ENCODE assay signal across 8 cellular contexts in the genomic region with DNA sequence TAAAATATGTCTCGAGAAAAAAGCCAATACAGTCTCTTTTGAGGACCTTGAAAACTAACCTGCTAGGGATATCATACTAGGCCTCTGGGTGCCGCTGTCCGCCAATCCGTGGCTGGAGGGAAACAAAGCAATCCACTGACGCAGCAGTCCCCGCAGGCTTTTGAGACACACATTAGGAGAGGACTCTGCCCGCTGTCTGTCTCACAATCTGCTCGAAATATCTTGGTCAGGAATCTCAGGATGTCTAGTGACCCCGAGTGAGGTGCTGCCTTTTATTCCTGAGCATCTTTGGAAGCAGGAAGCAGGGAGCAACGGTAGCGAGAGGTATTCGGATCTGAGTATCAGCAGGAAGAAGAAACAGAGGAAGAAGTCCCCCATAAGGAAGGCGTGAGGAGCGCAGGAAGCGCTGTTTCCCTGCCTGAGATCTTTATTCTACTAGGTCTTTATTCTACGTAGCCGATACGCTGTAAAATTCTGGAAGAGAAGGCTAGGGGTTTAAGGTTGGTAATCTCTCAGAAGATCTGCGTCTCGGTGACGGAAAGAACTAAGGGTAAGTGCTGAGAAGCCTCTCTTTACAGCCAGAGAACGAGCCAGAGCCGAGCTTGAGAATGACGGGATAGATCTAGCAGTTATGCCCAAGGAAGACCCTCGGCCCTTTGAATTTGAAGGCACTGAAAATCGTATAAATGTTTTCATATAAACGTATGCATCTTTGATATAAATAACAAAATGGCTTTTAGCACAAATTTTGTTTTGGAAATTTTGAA. TPM values are rescaled to one million over a fixed set of nuclear protein-coding genes. Genes with fewer than 3 reads are reported as not detected.
DNase-seq lines count a peak whose midpoint lies in the region; ATAC-seq and TF ChIP-seq lines count a peak whose summit lies in the region.

No MANE protein-coding gene starts in this region.

- H3K27me3 Mint-ChIP-seq in activated naive CD8-positive, alpha-beta T cell treated with anti-CD3 and anti-CD28 coated beads, Interleukin-2, amount 50 U/mL, for 24 hours = peaks cover 43% of the 10 kb centered on the region

- H4K20me1 ChIP-seq in SK-N-SH (ENCODE audit: insufficient read depth) = no peaks in the 10 kb centered on the region

- DNase-seq in Right ventricle myocardium inferior (ENCODE audit: missing footprints) (peak; percentile 80), cardiac septum (ENCODE audit: low spot score) (no peak), SK-N-SH (peak; percentile 74), right atrium auricular region (ENCODE audit: low spot score) (no peak), sciatic nerve (ENCODE audit: low spot score) (peak; percentile 75), SKM-1 (lab: John Stamatoyannopoulos, UW; ENCODE audit: unreplicated experiment) (no peak)
- DNase-seq in activated naive CD8-positive, alpha-beta T cell treated with anti-CD3 and anti-CD28 coated beads, Interleukin-2, amount 50 U/mL, for 24 hours = peak; percentile 61

- H3K4me1 Mint-ChIP-seq in activated naive CD8-positive, alpha-beta T cell treated with anti-CD3 and anti-CD28 coated beads, Interleukin-2, amount 50 U/mL, for 24 hours = peaks cover 14% of the 10 kb centered on the region

- no peaks in the 10 kb centered on the region for H3K9me2 ChIP-seq in SK-N-SH

- intact Hi-C loops in Right ventricle myocardium inferior (cut with DNase I) = loop anchor here (10.0 kb wide), 1 partner anchor 111 kb away; a partner anchor contains a TSS
- intact Hi-C loops in cardiac septum (cut with DNase I) = loop anchor here (10.0 kb wide), 1 partner anchor 199 kb away; no protein-coding TSS in a partner anchor
- intact Hi-C loops in sciatic nerve (cut with DNase I) = no loop called here

- peak overlapping the region; percentile 85 for H3K4me3 Mint-ChIP-seq in activated naive CD8-positive, alpha-beta T cell treated with anti-CD3 and anti-CD28 coated beads, Interleukin-2, amount 50 U/mL, for 24 hours

- H3K79me2 ChIP-seq in SK-N-SH (ENCODE audit: insufficient read depth) = no peaks in the 10 kb centered on the region

- TF ChIP-seq CTCF in SK-N-SH (IDR thresholded peaks at IDR 0.05) = peak; percentile 56
- TF ChIP-seq CTCF in right atrium auricular region (IDR thresholded peaks at IDR 0.05) = peak; percentile 26 to 71

- ATAC-seq in Right ventricle myocardium inferior (peak; percentile 89), HG03432 (IDR thresholded peaks at IDR 0.05; ENCODE audit: unreplicated experiment) (peak; percentile 89), sciatic nerve (peak; percentile 88)
- peak; percentile 87 for ATAC-seq in activated naive CD8-positive, alpha-beta T cell treated with anti-CD3 and anti-CD28 coated beads, Interleukin-2, amount 50 U/mL, for 24 hours

- POLR2A ChIA-PET in SK-N-SH (lab: Yijun Ruan, JAX) = no interaction called here

- TF ChIP-seq RAD21 in SK-N-SH (IDR thresholded peaks at IDR 0.05; ENCODE audit: low read length) = peak; percentile 65

- H3K9me3 Mint-ChIP-seq in activated naive CD8-positive, alpha-beta T cell treated with anti-CD3 and anti-CD28 coated beads, Interleukin-2, amount 50 U/mL, for 24 hours = peaks cover 58% of the 10 kb centered on the region

- H3K9ac ChIP-seq in SK-N-SH = peak overlapping the region; percentile 54

- H3K27me3 ChIP-seq in SK-N-SH (ENCODE audit: insufficient read depth) = no peaks in the 10 kb centered on the region
- no peaks in the 10 kb centered on the region for H3K27me3 ChIP-seq in right atrium auricular region

- no peaks in the 10 kb centered on the region; a peak in 1 of 4 replicates for H3K4me1 ChIP-seq in SK-N-SH (ENCODE audit: control insufficient read depth in 1 of 2, insufficient read depth in 2 of 2, low read depth in 1 of 2, low read length in 1 of 2)
- H3K4me1 ChIP-seq in right atrium auricular region = peaks cover 0 to 3% of the 10 kb centered on the region in 2 donors

- peaks cover 25% of the 10 kb centered on the region for H3K36me3 Mint-ChIP-seq in activated naive CD8-positive, alpha-beta T cell treated with anti-CD3 and anti-CD28 coated beads, Interleukin-2, amount 50 U/mL, for 24 hours (ENCODE audit: low read depth)

- H3K9me3 ChIP-seq in SK-N-SH (no peaks in the 10 kb centered on the region; the same call in none of the 2 replicates), right atrium auricular region (peaks cover 3 to 43% of the 10 kb centered on the region in 2 donors)

- CTCF ChIA-PET in SK-N-SH (lab: Yijun Ruan, JAX) = interaction anchor here (0.6 to 5.6 kb wide), 14 partner anchors 9 to 238 kb away, joined by 3 to 34 read pairs (median 4); a partner anchor contains a TSS

- H3K4me2 ChIP-seq in SK-N-SH = peak overlapping the region; percentile 50

- TF ChIP-seq EP300 in SK-N-SH (IDR thresholded peaks at IDR 0.05; ENCODE audit: borderline replicate concordance in 1 of 2, low read depth in 1 of 2, low read length in 1 of 2) = no peak

- H3K27ac ChIP-seq in SK-N-SH (ENCODE audit: low read depth in 2 of 2, low read length in 1 of 2) (peak overlapping the region; percentile 16 to 67; a peak in 3 of 4 replicates), right atrium auricular region (peak overlapping the region; percentile 75 to 87)

- H3K4me3 ChIP-seq in SK-N-SH (ENCODE audit: low read depth in 2 of 2, low read length in 1 of 2) (peak overlapping the region; percentile 46 to 58), right atrium auricular region (peak overlapping the region; percentile 46 to 51)

- H3K36me3 ChIP-seq in SK-N-SH (replicated peaks in 1 of 2; ENCODE audit: control insufficient read depth in 1 of 2, insufficient read depth in 2 of 2, low read length in 1 of 2) (peaks cover 0 to 3% of the 10 kb centered on the region in 2 experiments), right atrium auricular region (no peaks in the 10 kb centered on the region)

- peak overlapping the region; percentile 70; the same call in 1 of the 2 replicates for H2AFZ ChIP-seq in SK-N-SH (ENCODE audit: low read depth)

- H3K27ac Mint-ChIP-seq in activated naive CD8-positive, alpha-beta T cell treated with anti-CD3 and anti-CD28 coated beads, Interleukin-2, amount 50 U/mL, for 24 hours = peak overlapping the region; percentile 76

- no peaks in the 10 kb centered on the region for H3F3A ChIP-seq in SK-N-SH (replicated peaks; ENCODE audit: insufficient read depth)

- 24% methylated on average over 27 of the region's 27 CpGs for WGBS in SK-N-SH (ENCODE audit: low lambda C conversion rate)

TF ChIP-seq in SK-N-SH, 30 proteins besides CTCF, POLR2A, EP300 and RAD21:
- no peak for TF ChIP-seq GABPA (IDR thresholded peaks at IDR 0.05; ENCODE audit: low read depth)
- TF ChIP-seq, protein P1, sequence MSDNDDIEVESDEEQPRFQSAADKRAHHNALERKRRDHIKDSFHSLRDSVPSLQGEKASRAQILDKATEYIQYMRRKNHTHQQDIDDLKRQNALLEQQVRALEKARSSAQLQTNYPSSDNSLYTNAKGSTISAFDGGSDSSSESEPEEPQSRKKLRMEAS (IDR thresholded peaks at IDR 0.05; ENCODE audit: low read depth) = peak; percentile 68; the same call in 1 of the 2 replicates
- TF ChIP-seq POLR2AphosphoS5 (IDR thresholded peaks at IDR 0.05; ENCODE audit: low read depth, low read length) = peak; percentile 44; the same call in 1 of the 2 replicates
- TF ChIP-seq SMC3 (IDR thresholded peaks at IDR 0.05; ENCODE audit: low read depth, low read length) = peak; percentile 22; the same call in 1 of the 2 replicates
- TF ChIP-seq RCOR1 (IDR thresholded peaks at IDR 0.05; ENCODE audit: low read length) = no peak

RNA-seq across cellular contexts. Expression of a gene that starts 4.0 kb away (rescaled TPM):
- total RNA-seq in Right ventricle myocardium inferior = 3.2 TPM
- 4.6 TPM for total RNA-seq in cardiac septum
- 1.2 and 1.6 TPM in 2 replicates for polyA plus RNA-seq in SK-N-SH (2012; rRNA removed)
- 0.88 and 1.1 TPM in 2 replicates for polyA plus RNA-seq in SK-N-SH (2012; cell fraction: cytosol; rRNA removed)
- polyA plus RNA-seq in SK-N-SH (2012; cell fraction: nucleus; rRNA removed) = 2.2 and 2.5 TPM in 2 replicates
- 1 to 10 TPM; 1.4 to 2.0 TPM for total RNA-seq in right atrium auricular region
- total RNA-seq in sciatic nerve = 1.4 TPM

RNA-seq across cellular contexts. Expression of a gene that starts 5.7 kb away (rescaled TPM):
- 101 TPM for total RNA-seq in Right ventricle myocardium inferior
- total RNA-seq in cardiac septum = 116 TPM
- polyA plus RNA-seq in SK-N-SH (2012; rRNA removed) = 30.6 and 38.7 TPM in 2 replicates
- polyA plus RNA-seq in SK-N-SH (2012; cell fraction: cytosol; rRNA removed) = 52.1 and 69.0 TPM in 2 replicates
- polyA plus RNA-seq in SK-N-SH (2012; cell fraction: nucleus; rRNA removed) = 18.8 and 28.6 TPM in 2 replicates
- 10 to 100 TPM; 73.9 to 82.6 TPM for total RNA-seq in right atrium auricular region
- 84.3 TPM for total RNA-seq in sciatic nerve

RNA-seq across cellular contexts. Expression of a gene that starts 12.3 kb away (rescaled TPM):
- 6.2 TPM for total RNA-seq in Right ventricle myocardium inferior
- total RNA-seq in cardiac septum = 17.3 TPM
- 1.4 and 1.5 TPM in 2 replicates for polyA plus RNA-seq in SK-N-SH (2012; rRNA removed)
- 0.76 and 0.96 TPM in 2 replicates for polyA plus RNA-seq in SK-N-SH (2012; cell fraction: cytosol; rRNA removed)
- 2.7 and 2.9 TPM in 2 replicates for polyA plus RNA-seq in SK-N-SH (2012; cell fraction: nucleus; rRNA removed)
- total RNA-seq in right atrium auricular region = 1 to 10 TPM; 7.5 to 7.7 TPM
- total RNA-seq in sciatic nerve = 13.5 TPM

RNA-seq across cellular contexts. Expression of a gene that starts 17.4 kb away (rescaled TPM):
- total RNA-seq in Right ventricle myocardium inferior (9.8 TPM), cardiac septum (22.9 TPM), right atrium auricular region (1 to 10 TPM; 7.0 to 8.9 TPM), sciatic nerve (6.7 TPM)
- polyA plus RNA-seq in SK-N-SH (2012; rRNA removed) = 0.33 and 0.45 TPM in 2 replicates
- 0.23 and 0.29 TPM in 2 replicates for polyA plus RNA-seq in SK-N-SH (2012; cell fraction: cytosol; rRNA removed)
- polyA plus RNA-seq in SK-N-SH (2012; cell fraction: nucleus; rRNA removed) = 1.1 and 1.5 TPM in 2 replicates

RNA-seq across cellular contexts. Expression of a gene that starts 22.4 kb away (rescaled TPM):
- total RNA-seq in Right ventricle myocardium inferior (not detected), cardiac septum (not detected), right atrium auricular region (not detected), sciatic nerve (1.4 TPM)
- not detected in 2 replicates for polyA plus RNA-seq in SK-N-SH (2012; rRNA removed)
- not detected in 2 replicates for polyA plus RNA-seq in SK-N-SH (2012; cell fraction: cytosol; rRNA removed)
- polyA plus RNA-seq in SK-N-SH (2012; cell fraction: nucleus; rRNA removed) = 0.18 and 0.39 TPM in 2 replicates

Comparison
In these comparisons a context has a peak if more than half of its experiments do, and no peak if none do; other contexts are left out.
1. DNase-seq: peak in Right ventricle myocardium inferior (single experiment), SK-N-SH (single experiment), activated naive CD8-positive, alpha-beta T cell treated with anti-CD3 and anti-CD28 coated beads, Interleukin-2, amount 50 U/mL, for 24 hours (single experiment) and sciatic nerve (single experiment); none in cardiac septum (single experiment), right atrium auricular region (single experiment) and SKM-1 (single experiment).
2. Peak in every context shown above with its lines, with median percentiles within 50 percentile points of each other: ATAC-seq.